In the genomic region with DNA sequence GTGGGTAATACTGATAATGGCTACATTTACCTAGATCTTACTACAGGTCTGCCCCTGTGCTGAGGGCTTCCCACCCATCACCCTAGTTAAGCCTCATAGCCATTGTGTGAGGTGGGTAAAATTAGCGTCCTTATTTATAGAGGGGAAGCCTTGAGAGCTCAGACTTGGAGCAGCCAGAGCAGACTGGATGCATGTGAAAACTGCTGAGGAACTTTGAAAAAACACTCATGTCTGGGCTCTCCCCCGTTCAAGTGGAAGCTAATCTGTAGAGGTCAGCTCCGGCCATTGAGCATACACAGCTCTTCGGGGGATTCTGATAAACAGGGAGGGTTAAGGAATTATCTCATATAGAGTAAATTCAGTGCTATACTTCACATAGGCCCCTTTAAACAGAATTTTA, we compare ENCODE assay signal across 23 cellular contexts.
"Had no signal": no experiment of that assay in that cellular context is flagged by ENCODE, and none has a peak within 500 bp of the region (broad histone marks: within the 10 kb centered on the region; RNA-seq: fewer than 3 reads in every experiment).

No MANE protein-coding gene starts in this region.

- H3K9me3 ChIP-seq: colonic mucosa, esophagus squamous epithelium, gastrocnemius medialis, gastroesophageal sphincter, heart left ventricle had no signal

- H3K4me1 ChIP-seq: colonic mucosa, esophagus squamous epithelium, gastrocnemius medialis, gastroesophageal sphincter, heart left ventricle, heart right ventricle had no signal

- H3K27ac ChIP-seq: colonic mucosa, coronary artery, dorsolateral prefrontal cortex, epithelial cell of prostate, esophagus squamous epithelium, foreskin keratinocyte, gastrocnemius medialis, gastroesophageal sphincter, heart left ventricle, heart right ventricle, hepatocyte had no signal

- DNase-seq: colonic mucosa; cortex of kidney; dermis blood vessel endothelial cell; dorsolateral prefrontal cortex; effector CD4-positive, alpha-beta T cell; effector CD8-positive, alpha-beta T cell; effector memory CD4-positive, alpha-beta T cell; effector memory CD8-positive, alpha-beta T cell; endodermal cell; erythroblast; esophagus squamous epithelium; foreskin fibroblast; foreskin keratinocyte; foreskin melanocyte; gastrocnemius medialis; glutamatergic neuron; head of caudate nucleus; heart left ventricle; heart right ventricle had no signal

- H2AFZ ChIP-seq: hepatocyte had no signal

- H3K27me3 ChIP-seq: colonic mucosa, gastrocnemius medialis, hepatocyte had no signal

- H3K79me2 ChIP-seq: hepatocyte had no signal

- H3K4me3 ChIP-seq: colonic mucosa, coronary artery, dorsolateral prefrontal cortex, esophagus squamous epithelium, gastrocnemius medialis, gastroesophageal sphincter, heart left ventricle, heart right ventricle, hepatocyte had no signal

- H3K4me2 ChIP-seq: hepatocyte had no signal

- H3K36me3 ChIP-seq: colonic mucosa, esophagus squamous epithelium, gastrocnemius medialis, gastroesophageal sphincter, heart left ventricle, heart right ventricle had no signal
